ENCODE assay signal across 20 cellular contexts in the genomic region with DNA sequence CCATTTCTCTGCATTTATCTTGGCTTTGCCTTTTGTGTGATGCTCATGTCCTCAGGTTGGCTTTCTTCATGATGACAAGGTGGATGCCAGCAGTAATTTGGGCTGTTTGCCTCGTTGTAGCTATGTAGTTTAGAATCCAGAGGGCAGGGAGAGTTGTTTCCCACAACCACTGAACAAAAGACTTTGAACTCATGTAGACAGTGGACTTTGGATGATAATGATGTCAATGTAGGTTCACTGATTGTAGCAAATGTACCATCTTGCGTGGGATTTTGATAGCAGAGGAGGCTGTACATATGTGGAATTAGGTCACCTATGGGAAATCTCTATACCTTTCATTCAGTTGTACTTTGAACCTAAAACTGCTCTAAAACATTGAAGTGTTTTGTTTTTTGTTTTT.
"Had no signal": no experiment of that assay in that cellular context is flagged by ENCODE, and none has a peak within 500 bp of the region (broad histone marks: within the 10 kb centered on the region; RNA-seq: fewer than 3 reads in every experiment).

No MANE protein-coding gene starts in this region.

- H3K9me3 ChIP-seq: SK-N-SH had no signal

- H3K4me2 ChIP-seq: SK-N-SH had no signal

- H3K9me2 ChIP-seq: SK-N-SH had no signal

- ATAC-seq: Panc1, PC-3 had no signal

- DNase-seq: KBM-7, MV-4-11, NCI-H1048, NCI-H1105, NCI-H1417, NCI-H1436 treated with DMSO at 0.1 percent for 48 hours, NCI-H1694, NCI-H187 treated with DMSO at 0.1 percent for 48 hours, NCI-H2029 treated with DMSO at 0.1 percent for 48 hours, NCI-H2227 treated with DMSO at 0.1 percent for 48 hours, NCI-H510A, NCI-H524 treated with DMSO at 0.1 percent for 48 hours, NCI-H69, NCI-H774, PC-3, SHP77, SK-N-SH, SW 1271 had no signal

- H3K27ac ChIP-seq: RWPE1 had no signal

- H3K9ac ChIP-seq: SK-N-SH had no signal
